Comparison of ENCODE assay signal across 16 cellular contexts in genomic region chr16:860891-861290, GRCh38.
DNase-seq lines count a peak whose midpoint lies in the region; ATAC-seq and TF ChIP-seq lines count a peak whose summit lies in the region.
"Had no signal": no experiment of that assay in that cellular context is flagged by ENCODE, and none has a peak within 500 bp of the region (broad histone marks: within the 10 kb centered on the region; RNA-seq: fewer than 3 reads in every experiment).

No MANE protein-coding gene starts in this region.

- intact Hi-C loops in OCI-LY7 (cut with micrococcal nuclease; ENCODE audit: unreplicated experiment): no loop called here
- intact Hi-C loops in Panc1 (cut with micrococcal nuclease; ENCODE audit: unreplicated experiment): no loop called here
- intact Hi-C loops in spleen (cut with DNase I; ENCODE audit: low total_unique reads): no loop called here

- CTCF ChIA-PET in OCI-LY7 (lab: Charles Lee; ENCODE audit: unreplicated experiment): no interaction called here
- CTCF ChIA-PET in Panc1 (lab: Charles Lee): no interaction called here

- no peaks in the 10 kb centered on the region for H3K9me2 ChIP-seq in OCI-LY7 (ENCODE audit: insufficient read depth, low read length)

- no peaks in the 10 kb centered on the region for H3K79me2 ChIP-seq in OCI-LY7 (ENCODE audit: insufficient read depth, low read depth, low read length)
- no peaks in the 10 kb centered on the region for H3K79me2 ChIP-seq in osteoblast (ENCODE audit: insufficient read depth, low read length)

- H3K27me3 ChIP-seq in Panc1 (ENCODE audit: control insufficient read depth, insufficient read depth, low read length): no peaks in the 10 kb centered on the region
- H3K27me3 ChIP-seq in osteoblast (ENCODE audit: insufficient read depth, low read length): no peaks in the 10 kb centered on the region
- no peaks in the 10 kb centered on the region for H3K27me3 ChIP-seq in spleen (replicated peaks in 1 of 7)

- H3K9me3 ChIP-seq in OCI-LY7 (ENCODE audit: low read length) (no peaks in the 10 kb centered on the region), Panc1 (ENCODE audit: control insufficient read depth, insufficient read depth, low read depth, low read length) (no peaks in the 10 kb centered on the region), osteoblast (ENCODE audit: low read depth, low read length) (no peaks in the 10 kb centered on the region), spleen (peaks cover 0 to 28% (median 14%) of the 10 kb centered on the region in 8 donors)
- H3K9me3 ChIP-seq: HAP-1 had no signal

- H2AFZ ChIP-seq in OCI-LY7 (ENCODE audit: low read length): no peak overlapping the region
- H2AFZ ChIP-seq in osteoblast (ENCODE audit: low read length): no peak overlapping the region

- H3K4me1 ChIP-seq in OCI-LY7 (ENCODE audit: insufficient read depth, low read length, poor library complexity, severe bottlenecking) (no peaks in the 10 kb centered on the region), Panc1 (ENCODE audit: control insufficient read depth, insufficient read depth, low read length) (no peaks in the 10 kb centered on the region), osteoblast (ENCODE audit: insufficient read depth, low read length) (no peaks in the 10 kb centered on the region), spleen (no peaks in the 10 kb centered on the region)
- H3K4me1 ChIP-seq: HAP-1 had no signal

- no peak overlapping the region for H3K4me3 ChIP-seq in OCI-LY7 (ENCODE audit: low read depth, low read length, poor library complexity, severe bottlenecking)
- no peak overlapping the region for H3K4me3 ChIP-seq in Panc1 (ENCODE audit: low read depth in 2 of 2, low read length in 2 of 2)
- H3K4me3 ChIP-seq in osteoblast (ENCODE audit: insufficient read depth, low read length): no peak overlapping the region
- no peak overlapping the region for H3K4me3 ChIP-seq in spleen
- H3K4me3 ChIP-seq: GM12878, HAP-1 had no signal

- H3K4me2 ChIP-seq in OCI-LY7 (ENCODE audit: low read length) (no peak overlapping the region), osteoblast (ENCODE audit: insufficient read depth, low read length) (no peak overlapping the region)

- no peak for ATAC-seq in Panc1
- no peak for ATAC-seq in GM21723 (IDR thresholded peaks at IDR 0.05; ENCODE audit: unreplicated experiment)
- ATAC-seq: GM12878, HepG2 had no signal

- H4K20me1 ChIP-seq in OCI-LY7 (ENCODE audit: insufficient read depth, low read length): no peaks in the 10 kb centered on the region
- H4K20me1 ChIP-seq in osteoblast (ENCODE audit: insufficient read depth, low read length): no peaks in the 10 kb centered on the region

- BruUV-seq in OCI-LY7 (replicated peaks; lab: Mats Ljungman, UMichigan) (TSS peak; percentile 48), Panc1 (replicated peaks; lab: Mats Ljungman, UMichigan) (TSS peak; percentile 52)

- no peak overlapping the region for H3K27ac ChIP-seq in OCI-LY7 (ENCODE audit: low read depth, low read length, poor library complexity, severe bottlenecking)
- H3K27ac ChIP-seq in Panc1 (ENCODE audit: low read length): no peak overlapping the region
- H3K27ac ChIP-seq in osteoblast (ENCODE audit: low read depth, low read length): no peak overlapping the region
- H3K27ac ChIP-seq in spleen: no peak overlapping the region

- DNase-seq in OCI-LY7 (ENCODE audit: low spot score): no peak
- DNase-seq in Panc1 (ENCODE audit: low read depth, low spot score): no peak
- peak; percentile 59 for DNase-seq in osteoblast (ENCODE audit: insufficient read length, low spot score, missing footprints)
- peak; percentile 30 for DNase-seq in spleen
- DNase-seq in GM20000 (ENCODE audit: low spot score): no peak
- DNase-seq in NCI-H1417 treated with DMSO at 0.1 percent for 48 hours (lab: John Stamatoyannopoulos, UW): no peak
- DNase-seq: C1 segment of cervical spinal cord; Calu3; CD4-positive, alpha-beta T cell; DMS 273 treated with DMSO at 0.1 percent for 48 hours; DMS79; HFFc6 had no signal

- POLR2A ChIA-PET in OCI-LY7 (lab: Charles Lee): no interaction called here
- POLR2A ChIA-PET in Panc1 (lab: Charles Lee): interaction anchor here (0.7 kb wide), 1 partner anchor 316 kb away, joined by 9 read pairs; no protein-coding TSS in a partner anchor

- in situ Hi-C loops in Panc1 (cut with HindIII; ENCODE audit: low pct_unique_long_range_greater_than_20kb, low sequenced_read_pairs): no loop called here

- TF ChIP-seq CTCF in OCI-LY7 (conservative IDR thresholded peaks at IDR 0.05; ENCODE audit: low read length) (no peak), Panc1 (IDR thresholded peaks at IDR 0.05) (no peak), osteoblast (IDR thresholded peaks at IDR 0.05; ENCODE audit: extremely low read depth, low read depth, low read length) (no peak), spleen (IDR thresholded peaks at IDR 0.05 in 8 of 11, conservative IDR thresholded peaks at IDR 0.05 in 3 of 11) (no peak), GM20000 (IDR thresholded peaks at IDR 0.05; ENCODE audit: extremely low read depth, missing control alignments) (no peak)

- H3K36me3 ChIP-seq in OCI-LY7 (ENCODE audit: insufficient read depth, low read length) (no peaks in the 10 kb centered on the region), Panc1 (ENCODE audit: control insufficient read depth, insufficient read depth, low read length) (no peaks in the 10 kb centered on the region), osteoblast (ENCODE audit: insufficient read depth, low read length) (no peaks in the 10 kb centered on the region), spleen (no peaks in the 10 kb centered on the region)
- H3K36me3 ChIP-seq: HAP-1 had no signal

- no peak for TF ChIP-seq POLR2A in spleen (IDR thresholded peaks at IDR 0.05)

- 91 to 96% (median 94%) methylated on average over 10 of the region's 10 CpGs for WGBS in spleen, 5 donors

Comparison
In these comparisons a context has a peak if more than half of its experiments do, and no peak if none do; other contexts are left out.
1. DNase-seq: peak in osteoblast (single experiment) and spleen (single experiment); none in OCI-LY7 (single experiment), Panc1 (single experiment), GM20000 (single experiment) and NCI-H1417 treated with DMSO at 0.1 percent for 48 hours (single experiment).